Comparison of ENCODE assay signal across 1 cellular context in the genomic region with DNA sequence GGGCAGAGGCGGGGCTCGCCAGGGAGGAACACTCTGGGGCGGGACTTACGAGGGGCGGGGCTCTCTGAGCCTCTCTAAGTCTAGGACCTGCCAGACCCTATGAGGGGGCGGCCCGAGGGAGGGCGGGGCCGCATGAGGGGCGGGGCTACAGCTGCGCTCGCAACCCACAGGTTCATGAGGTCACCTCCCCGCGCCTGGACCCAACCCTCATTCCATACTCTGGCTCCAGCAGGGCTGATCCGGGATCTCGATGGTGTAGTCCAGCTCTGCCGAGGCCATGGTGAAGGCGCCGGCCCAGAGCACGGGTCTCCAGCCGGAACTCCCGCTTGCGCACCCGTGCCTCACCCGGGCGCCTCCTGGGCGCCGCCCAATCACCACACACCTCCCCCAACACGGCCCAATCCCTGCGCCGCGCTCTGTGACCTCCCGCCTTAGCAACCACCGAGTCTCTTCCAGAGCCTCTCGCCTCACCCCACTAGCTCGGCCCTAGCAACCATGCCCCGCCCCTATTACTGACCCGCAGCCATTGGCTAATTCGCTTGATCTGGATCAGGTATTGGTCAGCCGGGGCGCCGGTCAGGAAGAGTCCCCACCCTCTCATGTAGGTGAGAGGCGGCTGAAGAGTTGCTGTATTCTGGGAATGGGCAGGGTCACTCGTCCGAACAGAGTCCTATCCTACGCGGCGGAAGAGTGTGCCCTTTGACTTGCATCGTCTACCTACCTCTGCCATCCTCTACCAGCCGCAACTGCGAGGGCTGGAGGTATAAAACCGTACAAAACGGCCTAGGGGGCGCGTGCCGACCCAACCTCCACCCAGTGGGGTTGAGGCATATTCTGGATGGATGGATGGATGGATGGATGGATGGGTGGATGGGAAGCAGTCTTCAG.
TF ChIP-seq lines count a peak whose summit lies in the region.

A gene (plus strand): TSS at position 602 of the 888 bp plus-strand sequence. CDS start 14,984 bp downstream, outside the sequence.
A gene (minus strand): TSS at position 369 of the 888 bp plus-strand sequence. CDS start 90 bp downstream, at position 279.

TF ChIP-seq in A549, 52 proteins besides CTCF, POLR2A, EP300 and RAD21 (continued from another document):
- TF ChIP-seq, protein P1, sequence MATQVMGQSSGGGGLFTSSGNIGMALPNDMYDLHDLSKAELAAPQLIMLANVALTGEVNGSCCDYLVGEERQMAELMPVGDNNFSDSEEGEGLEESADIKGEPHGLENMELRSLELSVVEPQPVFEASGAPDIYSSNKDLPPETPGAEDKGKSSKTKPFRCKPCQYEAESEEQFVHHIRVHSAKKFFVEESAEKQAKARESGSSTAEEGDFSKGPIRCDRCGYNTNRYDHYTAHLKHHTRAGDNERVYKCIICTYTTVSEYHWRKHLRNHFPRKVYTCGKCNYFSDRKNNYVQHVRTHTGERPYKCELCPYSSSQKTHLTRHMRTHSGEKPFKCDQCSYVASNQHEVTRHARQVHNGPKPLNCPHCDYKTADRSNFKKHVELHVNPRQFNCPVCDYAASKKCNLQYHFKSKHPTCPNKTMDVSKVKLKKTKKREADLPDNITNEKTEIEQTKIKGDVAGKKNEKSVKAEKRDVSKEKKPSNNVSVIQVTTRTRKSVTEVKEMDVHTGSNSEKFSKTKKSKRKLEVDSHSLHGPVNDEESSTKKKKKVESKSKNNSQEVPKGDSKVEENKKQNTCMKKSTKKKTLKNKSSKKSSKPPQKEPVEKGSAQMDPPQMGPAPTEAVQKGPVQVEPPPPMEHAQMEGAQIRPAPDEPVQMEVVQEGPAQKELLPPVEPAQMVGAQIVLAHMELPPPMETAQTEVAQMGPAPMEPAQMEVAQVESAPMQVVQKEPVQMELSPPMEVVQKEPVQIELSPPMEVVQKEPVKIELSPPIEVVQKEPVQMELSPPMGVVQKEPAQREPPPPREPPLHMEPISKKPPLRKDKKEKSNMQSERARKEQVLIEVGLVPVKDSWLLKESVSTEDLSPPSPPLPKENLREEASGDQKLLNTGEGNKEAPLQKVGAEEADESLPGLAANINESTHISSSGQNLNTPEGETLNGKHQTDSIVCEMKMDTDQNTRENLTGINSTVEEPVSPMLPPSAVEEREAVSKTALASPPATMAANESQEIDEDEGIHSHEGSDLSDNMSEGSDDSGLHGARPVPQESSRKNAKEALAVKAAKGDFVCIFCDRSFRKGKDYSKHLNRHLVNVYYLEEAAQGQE (IDR thresholded peaks at IDR 0.05) = no peak
- TF ChIP-seq SMC3 (IDR thresholded peaks at IDR 0.05) (no peak), ZC3H11A (IDR thresholded peaks at IDR 0.05) (no peak), KDM1A (IDR thresholded peaks at IDR 0.05; ENCODE audit: low read depth) (no peak)
